In the genomic region with DNA sequence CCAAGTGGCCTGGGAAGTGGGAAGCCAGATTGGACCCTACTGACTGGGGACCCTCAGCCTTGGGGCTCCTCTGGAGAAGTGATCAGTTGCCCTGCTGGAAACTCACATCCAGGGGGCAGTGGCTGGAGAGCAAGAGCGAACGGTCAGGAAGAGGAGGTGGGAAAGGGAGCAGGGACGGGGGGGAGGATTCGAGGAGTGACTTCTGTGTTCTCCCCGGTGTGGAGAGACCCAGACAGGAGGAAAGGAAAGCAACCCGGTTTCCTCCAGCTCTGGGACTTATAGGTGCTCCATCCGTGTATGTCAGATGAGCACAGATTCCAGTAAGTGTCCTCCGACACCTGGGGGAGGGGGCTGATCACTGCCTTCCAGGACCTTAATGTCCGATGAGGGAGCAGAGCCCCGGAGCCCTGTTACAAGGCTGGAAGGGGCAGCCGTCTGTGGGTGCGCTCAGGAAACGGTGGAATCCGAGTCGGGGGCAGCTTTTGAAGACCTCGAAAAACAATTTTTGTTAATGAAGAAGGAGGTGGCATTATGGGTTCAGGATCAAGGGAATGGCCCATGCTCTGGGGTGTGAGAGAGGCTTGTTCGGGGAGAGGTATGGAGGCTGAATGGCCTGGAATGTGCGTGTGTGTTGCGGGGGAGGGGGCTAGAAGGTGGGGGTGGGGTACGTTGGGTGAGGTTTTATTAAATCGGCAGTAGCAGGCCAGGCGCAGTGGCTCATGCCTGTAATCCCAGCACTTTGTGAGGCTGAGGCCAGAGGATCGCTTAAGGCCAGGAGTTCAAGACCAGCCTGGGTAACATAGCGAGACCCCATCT, we compare ENCODE assay signal across 9 cellular contexts. TPM values are rescaled to one million over a fixed set of nuclear protein-coding genes. Genes with fewer than 3 reads are reported as not detected.
A peak's percentile ranks its signal among the peaks of the same experiment; 100 is the strongest.
DNase-seq lines count a peak whose midpoint lies in the region; ATAC-seq and TF ChIP-seq lines count a peak whose summit lies in the region.
"Had no signal": no experiment of that assay in that cellular context is flagged by ENCODE, and none has a peak within 500 bp of the region (broad histone marks: within the 10 kb centered on the region; RNA-seq: fewer than 3 reads in every experiment).

No MANE protein-coding gene starts in this region.

- H3K4me1 ChIP-seq in upper lobe of left lung (peaks cover 12 to 30% (median 15%) of the 10 kb centered on the region in 4 donors), transverse colon (peaks cover 4 to 16% (median 13%) of the 10 kb centered on the region in 4 donors)

- no peak overlapping the region for H3K4me3 ChIP-seq in brain microvascular endothelial cell (ENCODE audit: low read depth, low read length)
- H3K4me3 ChIP-seq in upper lobe of left lung, result peak overlapping the region; percentile 59 to 76 (median 68)
- peak overlapping the region in 1 of 4 donors; percentile 56 for H3K4me3 ChIP-seq in transverse colon

- peak overlapping the region; percentile 50 for H3K4me3 Mint-ChIP-seq in activated T-cell treated with anti-CD3 and anti-CD28 coated beads, Interleukin-2, amount 50 U/mL, for 4 hours

- ATAC-seq in activated T-cell treated with anti-CD3 and anti-CD28 coated beads, Interleukin-2, amount 50 U/mL, for 4 hours, result no peak
- ATAC-seq in upper lobe of left lung (ENCODE audit: low FRiP score in 2 of 2), result peak in 1 of 2 donors; percentile 12

- intact Hi-C loops in transverse colon (cut with DNase I; ENCODE audit: low total_unique reads), result no loop called here

- in situ Hi-C loops in brain microvascular endothelial cell (cut with HindIII; ENCODE audit: low pct_ligation_motif_present, low sequenced_read_pairs), result no loop called here
- in situ Hi-C loops in transverse colon (cut with MboI; ENCODE audit: low pct_ligation_motif_present in 1 of 4, low pct_unique_long_range_greater_than_20kb in 1 of 4, low sequenced_read_pairs in 3 of 4), result no loop called here

- H3K27ac ChIP-seq in brain microvascular endothelial cell (no peak overlapping the region), upper lobe of left lung (peak overlapping the region; percentile 46 to 89 (median 72)), transverse colon (no peak overlapping the region)

- no peaks in the 10 kb centered on the region for H3K36me3 Mint-ChIP-seq in activated T-cell treated with anti-CD3 and anti-CD28 coated beads, Interleukin-2, amount 50 U/mL, for 4 hours (ENCODE audit: insufficient read depth)

- 15 to 18% methylated on average over 24 of the region's 24 CpGs for WGBS in upper lobe of left lung, 2 donors
- 7 to 17% methylated on average over 8 to 24 of the region's 24 CpGs for WGBS in transverse colon (ENCODE audit: low coverage in 1 of 2), 2 donors

- no peak for TF ChIP-seq EP300 in upper lobe of left lung (IDR thresholded peaks at IDR 0.05)
- TF ChIP-seq EP300 in transverse colon (IDR thresholded peaks at IDR 0.05; ENCODE audit: low read depth), result no peak

- H3K9me3 ChIP-seq in upper lobe of left lung (no peaks in the 10 kb centered on the region), transverse colon (no peaks in the 10 kb centered on the region)

- H3K4me1 Mint-ChIP-seq in activated T-cell treated with anti-CD3 and anti-CD28 coated beads, Interleukin-2, amount 50 U/mL, for 4 hours (ENCODE audit: low read depth), result peaks cover 8% of the 10 kb centered on the region

- TF ChIP-seq POLR2A in upper lobe of left lung (IDR thresholded peaks at IDR 0.05) (peak in 1 of 4 donors; percentile 12), transverse colon (IDR thresholded peaks at IDR 0.05) (no peak)

- no peak for DNase-seq in activated T-cell treated with anti-CD3 and anti-CD28 coated beads, Interleukin-2, amount 50 U/mL, for 4 hours
- DNase-seq in activated T-cell treated with anti-CD3 and anti-CD28 coated beads for 4 hours (no peak), brain microvascular endothelial cell (no peak), left kidney (ENCODE audit: low read depth, low spot score) (peak; percentile 76), upper lobe of left lung (no peak), NCI-H2196 treated with DMSO at 0.1 percent for 48 hours (lab: John Stamatoyannopoulos, UW; ENCODE audit: unreplicated experiment) (no peak), COR-L47 (lab: John Stamatoyannopoulos, UW) (no peak), transverse colon (no peak)
- DNase-seq: cerebellar nuclear complex had no signal

- H3K36me3 ChIP-seq in brain microvascular endothelial cell (replicated peaks) (no peaks in the 10 kb centered on the region), upper lobe of left lung (no peaks in the 10 kb centered on the region), transverse colon (no peaks in the 10 kb centered on the region)

- H3K27me3 ChIP-seq in brain microvascular endothelial cell (replicated peaks) (peaks cover 48% of the 10 kb centered on the region), upper lobe of left lung (peaks cover 0 to 44% (median 22%) of the 10 kb centered on the region in 4 donors), transverse colon (peaks cover 80% of the 10 kb centered on the region)

- peaks cover 73% of the 10 kb centered on the region for H3K27me3 Mint-ChIP-seq in activated T-cell treated with anti-CD3 and anti-CD28 coated beads, Interleukin-2, amount 50 U/mL, for 4 hours (ENCODE audit: low read depth)

- peak; percentile 43 for TF ChIP-seq CTCF in brain microvascular endothelial cell (IDR thresholded peaks at IDR 0.05; ENCODE audit: low read depth, low read length, missing control alignments)
- TF ChIP-seq CTCF in upper lobe of left lung (IDR thresholded peaks at IDR 0.05), result peak in 1 of 6 experiments; percentile 16
- TF ChIP-seq CTCF in transverse colon (IDR thresholded peaks at IDR 0.05), result no peak

- no peaks in the 10 kb centered on the region for H3K9me3 Mint-ChIP-seq in activated T-cell treated with anti-CD3 and anti-CD28 coated beads, Interleukin-2, amount 50 U/mL, for 4 hours

RNA-seq across cellular contexts. Expression of a gene that starts 34.8 kb away (rescaled TPM):
- under 1 TPM; 0.54 to 0.91 (median 0.84) TPM for total RNA-seq in activated T-cell treated with anti-CD3 and anti-CD28 coated beads, Interleukin-2, amount 50 U/mL, for 4 hours
- 10 to 100 TPM; 25.1 to 81.0 (median 30.5) TPM for total RNA-seq in upper lobe of left lung
- total RNA-seq in transverse colon, result 10 to 100 TPM in 1 of 4 donors, 1 to 10 TPM in 2, under 1 TPM in 1; 0.60 to 64.7 (median 4.4) TPM

RNA-seq across cellular contexts. Expression of a gene that starts 50.2 kb away (rescaled TPM):
- total RNA-seq in activated T-cell treated with anti-CD3 and anti-CD28 coated beads, Interleukin-2, amount 50 U/mL, for 4 hours, result 10 to 100 TPM; 31.7 to 36.5 (median 33.3) TPM
- total RNA-seq in upper lobe of left lung, result 10 to 100 TPM; 17.3 to 78.6 (median 31.7) TPM
- 10 to 100 TPM; 22.1 to 44.8 (median 23.3) TPM for total RNA-seq in transverse colon

Comparison
In these comparisons a context has a peak if more than half of its experiments do, and no peak if none do; other contexts are left out.
1. H3K27ac ChIP-seq: peak in upper lobe of left lung (4 of 4); none in brain microvascular endothelial cell (single experiment) and transverse colon (0 of 4).